22 cellular contexts compared by ENCODE assay signal in genomic region chrX:96004386-96004785, GRCh38.
DNase-seq lines count a peak whose midpoint lies in the region; ATAC-seq and TF ChIP-seq lines count a peak whose summit lies in the region.
"Had no signal": no experiment of that assay in that cellular context is flagged by ENCODE, and none has a peak within 500 bp of the region (broad histone marks: within the 10 kb centered on the region; RNA-seq: fewer than 3 reads in every experiment).

No MANE protein-coding gene starts in this region.

- H3K9me3 ChIP-seq in PC-3 (ENCODE audit: low read length) = no peaks in the 10 kb centered on the region
- H3K9me3 ChIP-seq: adrenal gland had no signal

- H3K4me3 ChIP-seq in PC-3 (ENCODE audit: low read length) (no peak overlapping the region), cardiac fibroblast (replicated peaks in 1 of 2; ENCODE audit: low read depth in 2 of 2, low read length in 2 of 2) (no peak overlapping the region), GM23338 (no peak overlapping the region)
- H3K4me3 ChIP-seq: adrenal gland, coronary artery had no signal

- no peak for TF ChIP-seq CTCF in PC-3 (conservative IDR thresholded peaks at IDR 0.05; ENCODE audit: low read depth, low read length)
- TF ChIP-seq CTCF in cardiac fibroblast (IDR thresholded peaks at IDR 0.05; ENCODE audit: low read depth, low read length) = no peak
- TF ChIP-seq CTCF in GM23338 (conservative IDR thresholded peaks at IDR 0.05; ENCODE audit: low read depth in 2 of 2) = no peak

- intact Hi-C loops in PC-3 (cut with micrococcal nuclease) = loop anchor here (2.0 kb wide), 1 partner anchor 60 kb away; no protein-coding TSS in a partner anchor

- H3K27me3 ChIP-seq in PC-3 (ENCODE audit: low read length) = no peaks in the 10 kb centered on the region
- no peaks in the 10 kb centered on the region for H3K27me3 ChIP-seq in GM23338 (ENCODE audit: insufficient read depth)

- H3K9me2 ChIP-seq in PC-3 (replicated peaks; ENCODE audit: low read length) = no peaks in the 10 kb centered on the region
- no peaks in the 10 kb centered on the region for H3K9me2 ChIP-seq in GM23338 (ENCODE audit: insufficient read depth)

- H3K36me3 ChIP-seq in PC-3 (ENCODE audit: low read depth, low read length) (no peaks in the 10 kb centered on the region), GM23338 (ENCODE audit: insufficient read depth) (no peaks in the 10 kb centered on the region)
- H3K36me3 ChIP-seq: adrenal gland had no signal

- DNase-seq in PC-3 (peak; percentile 84), cardiac fibroblast (ENCODE audit: low read depth in 2 of 2) (peak; percentile 38 to 87), glomerular visceral epithelial cell (ENCODE audit: extremely low spot score) (peak; percentile 1), stromal cell of bone marrow (ENCODE audit: low read depth) (peak; percentile 39), immature natural killer cell (no peak), GM23338 (ENCODE audit: low spot score) (no peak), OCI-M1 (lab: John Stamatoyannopoulos, UW) (no peak), epidermal melanocyte (ENCODE audit: insufficient read length, low spot score) (no peak)
- DNase-seq: activated CD8-positive, alpha-beta T cell treated with anti-CD3 and anti-CD28 coated beads, Interleukin-2, amount 10 ng/mL, durations not matched to agents 7 days and 5 days; adrenal gland; left ventricle myocardium superior; naive B cell; NCI-H2081 treated with DMSO at 0.1 percent for 48 hours; NCI-H69; stimulated activated naive CD4-positive, alpha-beta T cell treated with Interleukin-2 at 50 U/mL for 16 hours; T-cell had no signal

- H3K36me3 Mint-ChIP-seq in immature natural killer cell = no peaks in the 10 kb centered on the region
- no peaks in the 10 kb centered on the region for H3K36me3 Mint-ChIP-seq in GM23338 (ENCODE audit: low read depth)
- H3K36me3 Mint-ChIP-seq: IgD-negative memory B cell, naive B cell, T-cell, type B pancreatic cell had no signal

- POLR2A ChIA-PET in PC-3 (lab: Charles Lee; ENCODE audit: unreplicated experiment) = interaction anchor here (0.5 to 0.6 kb wide), 2 partner anchors 16 to 54 kb away, joined by 4 to 16 read pairs; no protein-coding TSS in a partner anchor

- H3K79me2 ChIP-seq in PC-3 (ENCODE audit: low read length) (no peaks in the 10 kb centered on the region), GM23338 (replicated peaks; ENCODE audit: insufficient read depth) (no peaks in the 10 kb centered on the region)

- H3F3A ChIP-seq in PC-3 (ENCODE audit: low read length, unreplicated experiment) = no peaks in the 10 kb centered on the region
- H3F3A ChIP-seq in GM23338 (replicated peaks; ENCODE audit: low read depth) = no peaks in the 10 kb centered on the region

- H3K4me2 ChIP-seq in PC-3 (ENCODE audit: low read length) (peak overlapping the region; percentile 27), GM23338 (no peak overlapping the region)

- H3K4me1 ChIP-seq in PC-3 (ENCODE audit: insufficient read depth, low read length) (peaks cover 37% of the 10 kb centered on the region), GM23338 (ENCODE audit: insufficient read depth) (no peaks in the 10 kb centered on the region)
- H3K4me1 ChIP-seq: adrenal gland had no signal

- H4K20me1 ChIP-seq in PC-3 (ENCODE audit: low read length) (no peaks in the 10 kb centered on the region), GM23338 (replicated peaks; ENCODE audit: insufficient read depth) (no peaks in the 10 kb centered on the region)

- H3K27ac ChIP-seq in PC-3 (ENCODE audit: low read length) = peak overlapping the region; percentile 75
- no peak overlapping the region for H3K27ac ChIP-seq in GM23338 (ENCODE audit: low read depth)
- H3K27ac ChIP-seq: adrenal gland, coronary artery had no signal

- H3K4me1 Mint-ChIP-seq in immature natural killer cell = no peaks in the 10 kb centered on the region
- H3K4me1 Mint-ChIP-seq in GM23338 = no peaks in the 10 kb centered on the region
- H3K4me1 Mint-ChIP-seq: activated T-helper 17 cell treated with anti-CD3 and anti-CD28 coated beads, Interleukin-2, amount 50 U/mL, for 72 hours; IgD-negative memory B cell; naive B cell; T-cell had no signal

- H3K27me3 Mint-ChIP-seq in immature natural killer cell (ENCODE audit: low read depth in 3 of 3) (peaks cover 0 to 2% (median 2%) of the 10 kb centered on the region in 3 donors), GM23338 (ENCODE audit: insufficient read depth, low read depth, poor library complexity) (no peaks in the 10 kb centered on the region)
- H3K27me3 Mint-ChIP-seq: activated T-helper 17 cell treated with anti-CD3 and anti-CD28 coated beads, Interleukin-2, amount 50 U/mL, for 72 hours; IgD-negative memory B cell; naive B cell; type B pancreatic cell had no signal

- no TSS peak for BruUV-seq in PC-3 (replicated peaks; lab: Mats Ljungman, UMichigan)

- H3K9me3 Mint-ChIP-seq in immature natural killer cell (peaks cover 0 to 3% (median 2%) of the 10 kb centered on the region in 6 donors), GM23338 (no peaks in the 10 kb centered on the region)
- H3K9me3 Mint-ChIP-seq: activated T-helper 17 cell treated with anti-CD3 and anti-CD28 coated beads, Interleukin-2, amount 50 U/mL, for 72 hours; IgD-negative memory B cell; type B pancreatic cell had no signal

- H3K9ac ChIP-seq in PC-3 (ENCODE audit: low read length) = no peak overlapping the region

- ATAC-seq in PC-3 = peak; percentile 90
- no peak for ATAC-seq in GM23338
- ATAC-seq: activated CD8-positive, alpha-beta T cell treated with anti-CD3 and anti-CD28 coated beads, Interleukin-2, amount 10 ng/mL, durations not matched to agents 7 days and 5 days; activated T-helper 17 cell treated with anti-CD3 and anti-CD28 coated beads, Interleukin-2, amount 50 U/mL, for 72 hours; esophagus mucosa; left ventricle myocardium superior; Panc1; T-cell had no signal

- no peak overlapping the region for H3K27ac Mint-ChIP-seq in immature natural killer cell
- no peak overlapping the region for H3K27ac Mint-ChIP-seq in GM23338
- H3K27ac Mint-ChIP-seq: activated CD8-positive, alpha-beta T cell treated with anti-CD3 and anti-CD28 coated beads, Interleukin-2, amount 10 ng/mL, durations not matched to agents 7 days and 5 days; activated T-helper 17 cell treated with anti-CD3 and anti-CD28 coated beads, Interleukin-2, amount 50 U/mL, for 72 hours; IgD-negative memory B cell; naive B cell; T-cell; type B pancreatic cell had no signal

- H2AFZ ChIP-seq in PC-3 (ENCODE audit: low read length) (no peak overlapping the region), GM23338 (no peak overlapping the region)

- CTCF ChIA-PET in PC-3 (lab: Charles Lee) = interaction anchor here (0.8 kb wide), 1 partner anchor 178 kb away, joined by 3 read pairs; no protein-coding TSS in a partner anchor

- H3K4me3 Mint-ChIP-seq in immature natural killer cell (no peak overlapping the region), GM23338 (no peak overlapping the region)
- H3K4me3 Mint-ChIP-seq: activated CD8-positive, alpha-beta T cell treated with anti-CD3 and anti-CD28 coated beads, Interleukin-2, amount 10 ng/mL, durations not matched to agents 7 days and 5 days; activated T-helper 17 cell treated with anti-CD3 and anti-CD28 coated beads, Interleukin-2, amount 50 U/mL, for 72 hours; IgD-negative memory B cell; naive B cell; T-cell; type B pancreatic cell had no signal

Comparison
In these comparisons a context has a peak if more than half of its experiments do, and no peak if none do; other contexts are left out.
1. DNase-seq: peak in PC-3 (single experiment), cardiac fibroblast (2 of 2), glomerular visceral epithelial cell (single experiment) and stromal cell of bone marrow (single experiment); none in immature natural killer cell (0 of 3), GM23338 (single experiment), OCI-M1 (single experiment) and epidermal melanocyte (single experiment).